In the genomic region with DNA sequence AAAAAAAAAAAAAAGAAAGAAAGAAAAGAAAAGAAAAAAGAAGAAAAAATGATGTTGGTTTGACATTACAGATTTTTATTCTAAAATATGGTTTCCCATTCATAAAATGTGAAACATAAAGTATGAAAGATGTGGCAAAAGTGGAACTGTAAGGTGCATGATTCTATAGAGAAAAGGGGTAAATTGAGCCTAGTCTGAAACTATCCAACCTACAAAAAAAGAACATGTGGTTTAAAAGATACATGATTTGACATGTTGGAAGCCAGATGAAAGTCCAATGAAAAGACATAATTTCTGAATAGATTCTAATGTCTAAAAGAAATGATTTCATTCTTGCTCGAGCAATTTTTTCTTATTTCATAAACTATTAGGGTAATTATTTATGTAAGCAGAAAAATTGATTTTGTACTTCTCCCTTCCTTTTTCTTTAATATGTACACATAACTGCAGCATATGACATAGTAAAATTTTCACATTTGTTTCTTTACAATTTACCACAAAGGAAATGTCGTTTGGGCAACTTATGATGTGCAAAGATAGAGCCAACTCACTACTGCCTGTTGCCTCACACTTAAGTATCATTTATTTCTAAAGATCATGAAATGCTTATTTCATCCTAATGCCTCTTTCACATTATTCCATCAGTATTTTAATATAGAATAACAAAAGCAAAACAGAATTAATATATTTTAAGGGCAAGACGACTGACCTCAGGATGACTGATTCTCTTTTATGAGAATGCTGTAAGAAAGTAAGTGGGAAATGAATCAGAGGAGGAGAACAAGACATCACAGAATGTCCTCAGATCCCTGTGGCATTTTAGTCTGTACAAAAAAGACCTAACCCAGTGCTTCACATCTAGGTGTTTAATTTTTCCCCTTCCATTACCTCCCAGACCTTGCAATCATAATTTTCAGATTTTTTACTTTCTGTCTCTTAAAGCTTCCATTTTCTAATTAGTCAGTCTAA, we compare ENCODE assay signal across 9 cellular contexts.
A peak's percentile ranks its signal among the peaks of the same experiment; 100 is the strongest.
DNase-seq lines count a peak whose midpoint lies in the region; ATAC-seq and TF ChIP-seq lines count a peak whose summit lies in the region.
"Had no signal": no experiment of that assay in that cellular context is flagged by ENCODE, and none has a peak within 500 bp of the region (broad histone marks: within the 10 kb centered on the region; RNA-seq: fewer than 3 reads in every experiment).

No MANE protein-coding gene starts in this region.

- H3K4me1 Mint-ChIP-seq in activated CD8-positive, alpha-beta T cell treated with anti-CD3 and anti-CD28 coated beads for 36 hours (ENCODE audit: low read depth) = peaks cover 53% of the 10 kb centered on the region
- peaks cover 27 to 79% (median 71%) of the 10 kb centered on the region in 4 donors for H3K4me1 Mint-ChIP-seq in naive thymus-derived CD8-positive, alpha-beta T cell

- H3K4me3 Mint-ChIP-seq in activated CD8-positive, alpha-beta T cell treated with anti-CD3 and anti-CD28 coated beads for 36 hours = no peak overlapping the region
- H3K4me3 Mint-ChIP-seq in naive thymus-derived CD8-positive, alpha-beta T cell = peak overlapping the region in 9 of 10 donors; percentile 9 to 80 (median 68)

- H3K4me3 ChIP-seq in Jurkat, Clone E6-1 (ENCODE audit: low read length) = no peak overlapping the region
- H3K4me3 ChIP-seq: coronary artery had no signal

- POLR2A ChIA-PET in activated CD8-positive, alpha-beta T cell treated with anti-CD3 and anti-CD28 coated beads for 36 hours (lab: Charles Lee) = no interaction called here
- POLR2A ChIA-PET in naive thymus-derived CD8-positive, alpha-beta T cell (lab: Charles Lee) = interaction anchor here (1.2 to 4.5 kb wide), 3 partner anchors 28 to 251 kb away, joined by 3 to 57 read pairs (median 9); a partner anchor contains a TSS

- DNase-seq in ELR (ENCODE audit: low read depth) (peak; percentile 42), KBM-7 (no peak)
- peak; percentile 20 for DNase-seq in Jurkat, Clone E6-1 (ENCODE audit: low read depth, low spot score)
- DNase-seq in activated CD8-positive, alpha-beta T cell treated with anti-CD3 and anti-CD28 coated beads for 36 hours = no peak
- DNase-seq in naive thymus-derived CD8-positive, alpha-beta T cell = peak in 4 of 10 donors; percentile 18 to 52 (median 43)
- DNase-seq: activated gamma-delta T cell treated with Interleukin-2 at 50 U/mL for 16 hours had no signal

- H3K27ac Mint-ChIP-seq in activated CD8-positive, alpha-beta T cell treated with anti-CD3 and anti-CD28 coated beads for 36 hours = peak overlapping the region; percentile 59
- peak overlapping the region; percentile 95 to 99 (median 98) for H3K27ac Mint-ChIP-seq in naive thymus-derived CD8-positive, alpha-beta T cell

- peaks cover 2% of the 10 kb centered on the region for H3K36me3 Mint-ChIP-seq in activated CD8-positive, alpha-beta T cell treated with anti-CD3 and anti-CD28 coated beads for 36 hours (ENCODE audit: low read depth)
- H3K36me3 Mint-ChIP-seq in naive thymus-derived CD8-positive, alpha-beta T cell = peaks cover 0 to 5% (median 0%) of the 10 kb centered on the region in 3 donors

- TF ChIP-seq CTCF in activated CD8-positive, alpha-beta T cell treated with anti-CD3 and anti-CD28 coated beads for 36 hours (IDR thresholded peaks at IDR 0.05) = no peak

- H3K27me3 Mint-ChIP-seq in activated CD8-positive, alpha-beta T cell treated with anti-CD3 and anti-CD28 coated beads for 36 hours = no peaks in the 10 kb centered on the region
- H3K27me3 Mint-ChIP-seq in naive thymus-derived CD8-positive, alpha-beta T cell = no peaks in the 10 kb centered on the region

- in situ Hi-C loops in KBM-7 (cut with MboI; ENCODE audit: low pct_unique_long_range_greater_than_20kb, low sequenced_read_pairs) = no loop called here

- CTCF ChIA-PET in activated CD8-positive, alpha-beta T cell treated with anti-CD3 and anti-CD28 coated beads for 36 hours (lab: Charles Lee) = interaction anchor here (1.2 to 2.5 kb wide), 4 partner anchors 26 to 101 kb away, joined by 3 to 10 read pairs (median 7); no protein-coding TSS in a partner anchor

- H3K9me3 Mint-ChIP-seq in activated CD8-positive, alpha-beta T cell treated with anti-CD3 and anti-CD28 coated beads for 36 hours = peaks cover 5% of the 10 kb centered on the region
- H3K9me3 Mint-ChIP-seq in naive thymus-derived CD8-positive, alpha-beta T cell = peaks cover 0 to 10% (median 0%) of the 10 kb centered on the region in 9 donors

- intact Hi-C loops in activated CD8-positive, alpha-beta T cell treated with anti-CD3 and anti-CD28 coated beads for 36 hours (cut with micrococcal nuclease) = loop anchor here (5.0 to 10.0 kb wide), 2 partner anchors 106 to 131 kb away; no protein-coding TSS in a partner anchor

- peak; percentile 67 for ATAC-seq in activated CD8-positive, alpha-beta T cell treated with anti-CD3 and anti-CD28 coated beads for 36 hours
- peak; percentile 7 to 28 for ATAC-seq in naive thymus-derived CD8-positive, alpha-beta T cell
- ATAC-seq in GM21786 (IDR thresholded peaks at IDR 0.05; ENCODE audit: unreplicated experiment) (no peak), GM18517 (IDR thresholded peaks at IDR 0.05; ENCODE audit: unreplicated experiment) (no peak)

Comparison
In these comparisons a context has a peak if more than half of its experiments do, and no peak if none do; other contexts are left out.
1. DNase-seq: peak in ELR (single experiment) and Jurkat, Clone E6-1 (single experiment); none in activated CD8-positive, alpha-beta T cell treated with anti-CD3 and anti-CD28 coated beads for 36 hours (single experiment) and KBM-7 (single experiment).
2. ATAC-seq: peak in activated CD8-positive, alpha-beta T cell treated with anti-CD3 and anti-CD28 coated beads for 36 hours (single experiment) and naive thymus-derived CD8-positive, alpha-beta T cell (2 of 2); none in GM21786 (single experiment) and GM18517 (single experiment).